In genomic region chrX:41921492-41922124, GRCh38 we compare ENCODE assay signal across 8 cellular contexts. TPM values are rescaled to one million over a fixed set of nuclear protein-coding genes. Genes with fewer than 3 reads are reported as not detected.
DNase-seq lines count a peak whose midpoint lies in the region; ATAC-seq lines count a peak whose summit lies in the region.

No MANE protein-coding gene starts in this region.

- peaks cover 14% of the 10 kb centered on the region for H3K36me3 Mint-ChIP-seq in central memory CD8-positive, alpha-beta T cell (ENCODE audit: insufficient read depth)

- H3K4me1 Mint-ChIP-seq in central memory CD8-positive, alpha-beta T cell = peaks cover 44% of the 10 kb centered on the region

- H3K27me3 ChIP-seq in muscle layer of duodenum (ENCODE audit: low read depth, low read length) = no peaks in the 10 kb centered on the region

- H3K27me3 Mint-ChIP-seq in central memory CD8-positive, alpha-beta T cell = no peaks in the 10 kb centered on the region

- H3K9me3 ChIP-seq in muscle layer of duodenum (ENCODE audit: control insufficient read depth in 1 of 2, low read length in 2 of 2) = no peaks in the 10 kb centered on the region

- H3K4me3 Mint-ChIP-seq in central memory CD8-positive, alpha-beta T cell = peak overlapping the region; percentile 88

- DNase-seq in NCI-H82 (lab: John Stamatoyannopoulos, UW) (peak; percentile 25), NCI-H82 treated with DMSO at 0.1 percent for 48 hours (lab: John Stamatoyannopoulos, UW; ENCODE audit: unreplicated experiment) (no peak), NCI-H460 (ENCODE audit: extremely low read depth, low read depth) (peak; percentile 6), cerebellar nuclear complex (lab: John Stamatoyannopoulos, UW) (no peak)
- DNase-seq in central memory CD8-positive, alpha-beta T cell (ENCODE audit: low spot score in 2 of 2) = no peak

- no peak for ATAC-seq in central memory CD8-positive, alpha-beta T cell (replicated peaks; ENCODE audit: extremely low read depth, poor library complexity, severe bottlenecking)
- ATAC-seq in GM19397 (IDR thresholded peaks at IDR 0.05; ENCODE audit: unreplicated experiment) (no peak), HG03159 (IDR thresholded peaks at IDR 0.05; ENCODE audit: unreplicated experiment) (no peak)

- no peaks in the 10 kb centered on the region for H3K9me3 Mint-ChIP-seq in central memory CD8-positive, alpha-beta T cell

- H3K27ac ChIP-seq in muscle layer of duodenum (ENCODE audit: low read length) = peak overlapping the region; percentile 75

- H3K4me3 ChIP-seq in muscle layer of duodenum (ENCODE audit: low read depth in 1 of 2, low read length in 2 of 2) = peak overlapping the region; percentile 75 to 79

- H3K4me1 ChIP-seq in muscle layer of duodenum (ENCODE audit: control insufficient read depth in 1 of 2, insufficient read depth in 2 of 2, low read length in 2 of 2) = peaks cover 0 to 4% of the 10 kb centered on the region in 2 donors

- H3K27ac Mint-ChIP-seq in central memory CD8-positive, alpha-beta T cell (ENCODE audit: low read depth) = peak overlapping the region; percentile 86

- H3K36me3 ChIP-seq in muscle layer of duodenum (ENCODE audit: control insufficient read depth in 1 of 2, insufficient read depth in 2 of 2, low read length in 2 of 2) = no peaks in the 10 kb centered on the region

RNA-seq across cellular contexts. Expression of gene CASK, which starts 1.7 kb away (rescaled TPM):
- total RNA-seq in NCI-H460 (2014; rRNA removed; shearing (Covaris generic)) = 24.1 and 27.7 TPM in 2 replicates
- polyA plus RNA-seq in NCI-H460 (2014; cell fraction: nucleus; rRNA removed) = 22.6 and 23.4 TPM in 2 replicates

Comparison
In these comparisons a context has a peak if more than half of its experiments do, and no peak if none do; other contexts are left out.
1. DNase-seq: peak in NCI-H82 (single experiment) and NCI-H460 (single experiment); none in NCI-H82 treated with DMSO at 0.1 percent for 48 hours (single experiment), central memory CD8-positive, alpha-beta T cell (0 of 2) and cerebellar nuclear complex (0 of 2).